Comparison of ENCODE assay signal across 21 cellular contexts in the genomic region with DNA sequence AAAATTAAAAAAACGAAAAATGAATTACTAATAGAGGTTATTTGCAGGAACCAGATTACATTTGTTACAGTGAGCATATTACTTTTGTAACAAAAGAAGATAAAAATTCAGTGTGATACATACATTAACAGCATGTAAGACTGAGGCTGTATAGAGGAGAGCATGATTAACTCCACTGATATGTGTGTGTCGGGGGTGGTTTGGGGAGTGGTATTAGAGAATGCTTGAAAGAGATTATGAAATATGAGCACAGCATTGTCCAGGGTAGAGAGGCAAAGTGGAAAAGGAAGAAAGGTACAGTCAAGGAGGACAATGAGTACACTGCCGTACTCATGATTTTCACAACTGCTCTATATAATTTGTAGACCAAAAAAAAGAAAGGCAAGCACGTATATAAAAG. TPM values are rescaled to one million over a fixed set of nuclear protein-coding genes. Genes with fewer than 3 reads are reported as not detected.
A peak's percentile ranks its signal among the peaks of the same experiment; 100 is the strongest.
DNase-seq lines count a peak whose midpoint lies in the region; ATAC-seq, FAIRE-seq and TF ChIP-seq lines count a peak whose summit lies in the region.
"Had no signal": no experiment of that assay in that cellular context is flagged by ENCODE, and none has a peak within 500 bp of the region (broad histone marks: within the 10 kb centered on the region; RNA-seq: fewer than 3 reads in every experiment).

No MANE protein-coding gene starts in this region.

- H3K4me3 ChIP-seq in RWPE2 (ENCODE audit: severe bottlenecking) (no peak overlapping the region), bronchial epithelial cell (ENCODE audit: low read depth, low read length) (no peak overlapping the region), left lung (no peak overlapping the region)
- H3K4me3 ChIP-seq: HAP-1, Peyer's patch had no signal

- peaks cover 10% of the 10 kb centered on the region for H3K27me3 Mint-ChIP-seq in activated T-cell treated with anti-CD3 and anti-CD28 coated beads, Interleukin-2, amount 50 U/mL, for 72 hours (ENCODE audit: low read depth)

- no peak overlapping the region for H3K27ac Mint-ChIP-seq in activated T-cell treated with anti-CD3 and anti-CD28 coated beads, Interleukin-2, amount 50 U/mL, for 72 hours

- no peak overlapping the region for H3K4me3 Mint-ChIP-seq in activated T-cell treated with anti-CD3 and anti-CD28 coated beads, Interleukin-2, amount 50 U/mL, for 72 hours
- H3K4me3 Mint-ChIP-seq: CD14-positive monocyte had no signal

- H3K4me1 Mint-ChIP-seq in activated T-cell treated with anti-CD3 and anti-CD28 coated beads, Interleukin-2, amount 50 U/mL, for 72 hours (ENCODE audit: low read depth): peaks cover 3% of the 10 kb centered on the region

- DNase-seq in HT1080 (ENCODE audit: low read depth): peak; percentile 21
- no peak for DNase-seq in RWPE2 (ENCODE audit: low spot score)
- peak; percentile 92 for DNase-seq in bronchial epithelial cell (ENCODE audit: low read depth)
- no peak for DNase-seq in left lung
- DNase-seq in activated T-cell treated with anti-CD3 and anti-CD28 coated beads, Interleukin-2, amount 50 U/mL, for 72 hours: no peak
- DNase-seq in stimulated activated CD4-positive, alpha-beta T cell treated with anti-CD3 and anti-CD28 coated beads, Interleukin-4, amount 100 ng/mL, for 4 hours: no peak
- DNase-seq: ACHN, AML-193, DMS153, KBM-7, NCI-H1417 treated with DMSO at 0.1 percent for 48 hours, NCI-H1930, NCI-H2171 treated with DMSO at 0.1 percent for 48 hours, NCI-H510A treated with DMSO at 0.1 percent for 48 hours, Peyer's patch, SHP77 treated with DMSO at 0.1 percent for 48 hours had no signal

- peak; percentile 99 for ATAC-seq in RWPE2 (ENCODE audit: low read depth)
- peak; percentile 51 for ATAC-seq in left lung
- ATAC-seq in activated T-cell treated with anti-CD3 and anti-CD28 coated beads, Interleukin-2, amount 50 U/mL, for 72 hours (replicated peaks in 1 of 2): no peak
- ATAC-seq in GM21825 (IDR thresholded peaks at IDR 0.05; ENCODE audit: unreplicated experiment): no peak
- ATAC-seq: SK-N-SH treated with all-trans-retinoic acid at 6 μM for 48 hours had no signal

- H3K36me3 ChIP-seq in RWPE2 (ENCODE audit: low read depth) (no peaks in the 10 kb centered on the region), bronchial epithelial cell (ENCODE audit: control insufficient read depth, insufficient read depth, low read length) (no peaks in the 10 kb centered on the region), left lung (no peaks in the 10 kb centered on the region)
- H3K36me3 ChIP-seq: HAP-1, Peyer's patch had no signal

- intact Hi-C loops in left lung (cut with DNase I): no loop called here

- H3K4me1 ChIP-seq in RWPE2 (ENCODE audit: insufficient read depth, poor library complexity, severe bottlenecking): peaks cover 25% of the 10 kb centered on the region
- H3K4me1 ChIP-seq in left lung: peaks cover 0 to 2% of the 10 kb centered on the region in 2 donors

- H3K9me3 Mint-ChIP-seq in activated T-cell treated with anti-CD3 and anti-CD28 coated beads, Interleukin-2, amount 50 U/mL, for 72 hours: no peaks in the 10 kb centered on the region

- no peaks in the 10 kb centered on the region for H3K36me3 Mint-ChIP-seq in activated T-cell treated with anti-CD3 and anti-CD28 coated beads, Interleukin-2, amount 50 U/mL, for 72 hours (ENCODE audit: insufficient read depth in 2 of 2)
- H3K36me3 Mint-ChIP-seq: CD14-positive monocyte had no signal

- H3K9me3 ChIP-seq in RWPE2 (ENCODE audit: severe bottlenecking) (peaks cover 2% of the 10 kb centered on the region), left lung (no peaks in the 10 kb centered on the region)
- H3K9me3 ChIP-seq: HAP-1, Peyer's patch had no signal

- peak overlapping the region; percentile 62 for H3K27ac ChIP-seq in RWPE2 (ENCODE audit: poor library complexity, severe bottlenecking)
- no peak overlapping the region for H3K27ac ChIP-seq in left lung
- H3K27ac ChIP-seq: Peyer's patch had no signal

- TF ChIP-seq CTCF in RWPE2 (IDR thresholded peaks at IDR 0.05; ENCODE audit: poor library complexity, severe bottlenecking) (no peak), bronchial epithelial cell (IDR thresholded peaks at IDR 0.05; ENCODE audit: insufficient read depth, low read length, severe bottlenecking) (no peak), left lung (IDR thresholded peaks at IDR 0.05) (no peak)

- no peaks in the 10 kb centered on the region for H3K27me3 ChIP-seq in RWPE2 (ENCODE audit: insufficient read depth, poor library complexity, severe bottlenecking)
- no peaks in the 10 kb centered on the region for H3K27me3 ChIP-seq in bronchial epithelial cell (ENCODE audit: control insufficient read depth, insufficient read depth, low read length)
- no peaks in the 10 kb centered on the region for H3K27me3 ChIP-seq in left lung
- H3K27me3 ChIP-seq: Peyer's patch had no signal

- peak; percentile 86 for FAIRE-seq in bronchial epithelial cell (lab: Jason Lieb, UNC)
- FAIRE-seq: GM19239 had no signal

RNA-seq across cellular contexts. Expression of gene GOLGA4, which starts 5.8 kb away (rescaled TPM):
- total RNA-seq in HT1080 (2014; rRNA removed; shearing (Covaris generic)): 29.7 and 30.0 TPM in 2 replicates
- polyA plus RNA-seq in HT1080 (2015; cell fraction: cytosol; rRNA removed): 19.6 and 20.5 TPM in 2 replicates
- polyA plus RNA-seq in HT1080 (2015; cell fraction: nucleus; rRNA removed): 14.3 and 19.0 TPM in 2 replicates
- total RNA-seq in bronchial epithelial cell (73.5 and 88.5 TPM in 2 replicates), left lung (100 to 1,000 TPM in 1 of 2 donors, 10 to 100 TPM in 1; 96.1 to 108 TPM)
- total RNA-seq in activated T-cell treated with anti-CD3 and anti-CD28 coated beads, Interleukin-2, amount 50 U/mL, for 72 hours: 10 to 100 TPM; 36.5 to 49.7 TPM

Comparison
In these comparisons a context has a peak if more than half of its experiments do, and no peak if none do; other contexts are left out.
1. DNase-seq: peak in HT1080 (single experiment) and bronchial epithelial cell (single experiment); none in RWPE2 (single experiment), left lung (0 of 2), activated T-cell treated with anti-CD3 and anti-CD28 coated beads, Interleukin-2, amount 50 U/mL, for 72 hours (0 of 2) and stimulated activated CD4-positive, alpha-beta T cell treated with anti-CD3 and anti-CD28 coated beads, Interleukin-4, amount 100 ng/mL, for 4 hours (0 of 2).
2. ATAC-seq: peak in RWPE2 (single experiment) and left lung (single experiment); none in activated T-cell treated with anti-CD3 and anti-CD28 coated beads, Interleukin-2, amount 50 U/mL, for 72 hours (0 of 2) and GM21825 (single experiment).